Comparison of ENCODE assay signal across 9 cellular contexts in genomic region chr12:6280053-6280469, GRCh38. TPM values are rescaled to one million over a fixed set of nuclear protein-coding genes. Genes with fewer than 3 reads are reported as not detected.
DNase-seq lines count a peak whose midpoint lies in the region; ATAC-seq and TF ChIP-seq lines count a peak whose summit lies in the region.
"Had no signal": no experiment of that assay in that cellular context is flagged by ENCODE, and none has a peak within 500 bp of the region (broad histone marks: within the 10 kb centered on the region; RNA-seq: fewer than 3 reads in every experiment).

No MANE protein-coding gene starts in this region.

- H3K4me1 Mint-ChIP-seq in progenitor cell of endocrine pancreas (ENCODE audit: low read depth): peaks cover 4% of the 10 kb centered on the region
- peaks cover 9% of the 10 kb centered on the region for H3K4me1 Mint-ChIP-seq in activated CD4-positive, alpha-beta memory T cell treated with anti-CD3 and anti-CD28 coated beads for 36 hours (ENCODE audit: low read depth)

- H3K4me3 Mint-ChIP-seq in progenitor cell of endocrine pancreas (ENCODE audit: low read depth): peak overlapping the region; percentile 8
- no peak overlapping the region for H3K4me3 Mint-ChIP-seq in activated CD4-positive, alpha-beta memory T cell treated with anti-CD3 and anti-CD28 coated beads for 36 hours

- TF ChIP-seq CTCF in fibroblast of pulmonary artery (IDR thresholded peaks at IDR 0.05; ENCODE audit: low read length, missing control alignments): peak; percentile 6
- no peak for TF ChIP-seq CTCF in progenitor cell of endocrine pancreas (IDR thresholded peaks at IDR 0.05; ENCODE audit: unreplicated experiment)

- intact Hi-C loops in activated CD4-positive, alpha-beta memory T cell treated with anti-CD3 and anti-CD28 coated beads for 36 hours (cut with micrococcal nuclease): no loop called here

- DNase-seq in Caki2 (ENCODE audit: low read depth) (peak; percentile 78), RPMI7951 (ENCODE audit: low read depth) (peak; percentile 95), fibroblast of pulmonary artery (ENCODE audit: low read depth) (peak; percentile 91), progenitor cell of endocrine pancreas (ENCODE audit: low spot score, unreplicated experiment) (no peak), NOMO-1 treated with dmso at 0.1 percent for 144 hours (lab: John Stamatoyannopoulos, UW; ENCODE audit: unreplicated experiment) (no peak), NCI-H1930 (lab: John Stamatoyannopoulos, UW) (no peak)
- no peak for DNase-seq in activated CD4-positive, alpha-beta memory T cell treated with anti-CD3 and anti-CD28 coated beads for 36 hours

- in situ Hi-C loops in Caki2 (cut with HindIII; ENCODE audit: low pct_unique_long_range_greater_than_20kb, low sequenced_read_pairs): no loop called here

- peaks cover 77% of the 10 kb centered on the region for H3K27me3 Mint-ChIP-seq in progenitor cell of endocrine pancreas
- peaks cover 38% of the 10 kb centered on the region for H3K27me3 Mint-ChIP-seq in activated CD4-positive, alpha-beta memory T cell treated with anti-CD3 and anti-CD28 coated beads for 36 hours

- no peaks in the 10 kb centered on the region for H3K9me3 Mint-ChIP-seq in progenitor cell of endocrine pancreas (ENCODE audit: low read depth)
- H3K9me3 Mint-ChIP-seq in activated CD4-positive, alpha-beta memory T cell treated with anti-CD3 and anti-CD28 coated beads for 36 hours: no peaks in the 10 kb centered on the region

- POLR2A ChIA-PET in activated CD4-positive, alpha-beta memory T cell treated with anti-CD3 and anti-CD28 coated beads for 36 hours (lab: Charles Lee): no interaction called here

- CTCF ChIA-PET in activated CD4-positive, alpha-beta memory T cell treated with anti-CD3 and anti-CD28 coated beads for 36 hours (lab: Charles Lee): interaction anchor here (0.8 to 10.0 kb wide), 6 partner anchors 85 to 291 kb away, joined by 3 to 255 read pairs (median 18); no protein-coding TSS in a partner anchor

- no peak for ATAC-seq in HG03175 (IDR thresholded peaks at IDR 0.05; ENCODE audit: unreplicated experiment)

- no peaks in the 10 kb centered on the region for H3K36me3 Mint-ChIP-seq in progenitor cell of endocrine pancreas (ENCODE audit: insufficient read depth)
- no peaks in the 10 kb centered on the region for H3K36me3 Mint-ChIP-seq in activated CD4-positive, alpha-beta memory T cell treated with anti-CD3 and anti-CD28 coated beads for 36 hours

- no peak overlapping the region for H3K4me3 ChIP-seq in fibroblast of pulmonary artery (replicated peaks; ENCODE audit: low read depth, low read length)

- no peak overlapping the region for H3K27ac Mint-ChIP-seq in progenitor cell of endocrine pancreas
- H3K27ac Mint-ChIP-seq in activated CD4-positive, alpha-beta memory T cell treated with anti-CD3 and anti-CD28 coated beads for 36 hours: no peak overlapping the region

RNA-seq across cellular contexts. Expression of gene PLEKHG6, which starts 30.4 kb away (rescaled TPM):
- total RNA-seq in Caki2 (2014; rRNA removed; shearing (Covaris generic); ENCODE audit: low replicate concordance): 1.0 and 2.0 TPM in 2 replicates
- total RNA-seq in RPMI7951 (2014; rRNA removed; shearing (Covaris generic)): not detected in 2 replicates
- 40.5 and 44.0 TPM in 2 replicates for total RNA-seq in progenitor cell of endocrine pancreas
- not detected for total RNA-seq in activated CD4-positive, alpha-beta memory T cell treated with anti-CD3 and anti-CD28 coated beads for 36 hours
- total RNA-seq: mononuclear cell had no signal

Comparison
In these comparisons a context has a peak if more than half of its experiments do, and no peak if none do; other contexts are left out.
1. DNase-seq: peak in Caki2 (single experiment), RPMI7951 (single experiment) and fibroblast of pulmonary artery (single experiment); none in progenitor cell of endocrine pancreas (single experiment), NOMO-1 treated with dmso at 0.1 percent for 144 hours (single experiment), NCI-H1930 (0 of 2) and activated CD4-positive, alpha-beta memory T cell treated with anti-CD3 and anti-CD28 coated beads for 36 hours (single experiment).
2. RNA of gene PLEKHG6, which starts 30.4 kb away (total RNA-seq): 40.5 to 44.0 TPM in progenitor cell of endocrine pancreas; 1.0 to 2.0 TPM in Caki2, not detected in activated CD4-positive, alpha-beta memory T cell treated with anti-CD3 and anti-CD28 coated beads for 36 hours and not detected in RPMI7951; every median in the first group is over 10 times any median in the second.